16 cellular contexts compared by ENCODE assay signal in the genomic region with DNA sequence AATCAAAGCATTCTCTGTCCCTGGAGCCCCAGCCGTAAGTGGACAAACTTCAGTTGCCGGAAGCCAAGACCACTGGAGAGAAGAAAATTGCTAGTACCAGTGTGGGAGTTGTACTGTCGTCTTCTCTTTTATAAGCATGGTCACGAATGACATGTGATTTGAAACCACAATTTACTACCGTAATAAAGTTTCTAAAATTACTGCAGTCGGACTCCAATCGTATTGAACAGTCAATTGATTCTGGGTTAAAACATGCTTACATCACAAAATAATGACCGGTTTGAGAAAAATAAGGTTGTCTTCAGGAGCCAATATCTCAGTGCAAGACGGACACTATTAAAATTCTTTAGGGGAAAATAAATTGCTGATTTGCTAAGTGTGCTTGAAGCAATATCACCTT.
DNase-seq lines count a peak whose midpoint lies in the region; ATAC-seq and TF ChIP-seq lines count a peak whose summit lies in the region.
"Had no signal": no experiment of that assay in that cellular context is flagged by ENCODE, and none has a peak within 500 bp of the region (broad histone marks: within the 10 kb centered on the region; RNA-seq: fewer than 3 reads in every experiment).

No MANE protein-coding gene starts in this region.

- DNase-seq in Right ventricle myocardium superior (no peak), heart left ventricle (no peak), NOMO-1 treated with dmso at 0.1 percent for 144 hours (lab: John Stamatoyannopoulos, UW; ENCODE audit: unreplicated experiment) (peak; percentile 2), foreskin melanocyte (peak; percentile 30), SHP77 (lab: John Stamatoyannopoulos, UW) (no peak), amygdala (lab: John Stamatoyannopoulos, UW) (no peak), SK-N-DZ (ENCODE audit: low spot score) (no peak)
- DNase-seq: 8988T; AML-193; Caco-2; CD8-positive, alpha-beta memory T cell; DND-41; GDM1; GOT3 had no signal

- intact Hi-C loops in Right ventricle myocardium superior (cut with DNase I) (no loop called here), heart left ventricle (cut with DNase I) (no loop called here)

- no peak overlapping the region for H3K4me3 ChIP-seq in heart left ventricle
- H3K4me3 ChIP-seq: BLaER1, HAP-1 had no signal

- H3K36me3 ChIP-seq in heart left ventricle: no peaks in the 10 kb centered on the region
- H3K36me3 ChIP-seq: BLaER1, HAP-1 had no signal

- TF ChIP-seq POLR2A in heart left ventricle (IDR thresholded peaks at IDR 0.05): no peak

- ATAC-seq in Right ventricle myocardium superior (ENCODE audit: poor library complexity) (peak; percentile 46), heart left ventricle (no peak)

- no peaks in the 10 kb centered on the region for H3K27me3 ChIP-seq in heart left ventricle
- H3K27me3 ChIP-seq: BLaER1 had no signal

- no peak overlapping the region for H3K27ac ChIP-seq in heart left ventricle
- H3K27ac ChIP-seq: BLaER1 had no signal

- peaks cover 0 to 3% (median 0%) of the 10 kb centered on the region in 12 donors for H3K9me3 ChIP-seq in heart left ventricle
- H3K9me3 ChIP-seq: HAP-1 had no signal

- 62 to 77% (median 69%) methylated on average over 9 of the region's 9 CpGs for WGBS in heart left ventricle, 4 donors

- TF ChIP-seq CTCF in heart left ventricle (IDR thresholded peaks at IDR 0.05): no peak

- peaks cover 0 to 5% (median 0%) of the 10 kb centered on the region in 12 donors for H3K4me1 ChIP-seq in heart left ventricle
- H3K4me1 ChIP-seq: Caco-2, HAP-1 had no signal

Comparison
In these comparisons a context has a peak if more than half of its experiments do, and no peak if none do; other contexts are left out.
1. DNase-seq: peak in NOMO-1 treated with dmso at 0.1 percent for 144 hours (single experiment) and foreskin melanocyte (single experiment); none in Right ventricle myocardium superior (single experiment), heart left ventricle (0 of 5), SHP77 (0 of 2), amygdala (0 of 56) and SK-N-DZ (single experiment).